ENCODE assay signal across 11 cellular contexts in the genomic region with DNA sequence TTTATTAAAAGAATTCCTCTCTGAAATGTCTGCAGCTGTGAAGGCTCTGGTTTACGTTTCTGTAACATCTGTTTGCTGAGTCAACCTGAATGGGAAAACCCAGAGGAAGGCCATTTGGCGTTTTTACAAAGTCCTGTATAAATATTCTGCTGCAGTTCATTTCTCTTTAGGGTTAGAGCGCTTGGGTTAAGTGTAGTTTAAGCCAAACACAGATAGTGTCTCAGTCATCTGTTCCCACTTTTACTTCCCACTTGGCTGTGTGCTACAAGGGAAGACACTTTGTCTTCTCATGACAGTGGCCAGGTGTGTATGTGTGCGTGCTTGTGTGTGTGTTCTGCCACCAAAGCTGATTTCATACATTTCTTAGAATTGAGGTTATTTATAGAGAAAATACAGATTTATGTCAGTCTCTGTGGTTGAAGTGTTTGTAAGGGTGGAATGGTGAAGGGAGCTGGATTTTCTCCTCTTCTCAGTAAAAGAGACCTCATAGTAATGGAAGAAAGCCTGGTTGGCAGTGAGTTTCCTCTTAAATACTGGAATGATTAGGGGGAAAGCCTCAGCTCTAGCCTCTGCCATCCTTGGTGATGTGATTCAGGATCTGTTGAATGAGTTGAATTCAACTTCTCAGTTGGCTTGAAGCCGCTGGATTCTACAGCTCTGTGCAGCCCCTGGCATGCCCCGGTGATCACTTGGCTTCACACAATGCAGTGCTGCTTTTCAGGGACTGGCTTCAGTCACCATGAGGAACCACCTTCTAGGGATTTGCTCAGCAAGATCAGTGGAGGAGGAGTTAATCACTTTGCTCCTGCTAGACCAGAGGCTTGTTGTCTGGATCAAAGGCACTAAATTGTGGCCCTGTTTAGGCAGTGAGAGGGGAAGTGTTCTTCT. TPM values are rescaled to one million over a fixed set of nuclear protein-coding genes. Genes with fewer than 3 reads are reported as not detected.
DNase-seq lines count a peak whose midpoint lies in the region; ATAC-seq, FAIRE-seq and TF ChIP-seq lines count a peak whose summit lies in the region.
"Had no signal": no experiment of that assay in that cellular context is flagged by ENCODE, and none has a peak within 500 bp of the region (broad histone marks: within the 10 kb centered on the region; RNA-seq: fewer than 3 reads in every experiment).

No MANE protein-coding gene starts in this region.

- H3K27me3 ChIP-seq in sigmoid colon: no peaks in the 10 kb centered on the region
- H3K27me3 ChIP-seq in Caco-2 (replicated peaks; ENCODE audit: control insufficient read depth, insufficient read depth, low read length): no peaks in the 10 kb centered on the region

- no peak overlapping the region for H3K4me3 ChIP-seq in sigmoid colon
- no peak overlapping the region for H3K4me3 ChIP-seq in Caco-2 (ENCODE audit: low read depth, low read length)
- H3K4me3 ChIP-seq: SK-N-MC had no signal

- FAIRE-seq in GM12892 (lab: Jason Lieb, UNC): peak; percentile 42
- FAIRE-seq: G401.6 had no signal

- H3K4me1 ChIP-seq in sigmoid colon: peaks cover 0 to 49% (median 40%) of the 10 kb centered on the region in 4 donors
- H3K4me1 ChIP-seq in Caco-2: no peaks in the 10 kb centered on the region

- H3K4me1 Mint-ChIP-seq in activated B cell treated with CpG ODN at 0.5 μM for 24 hours (peaks cover 37% of the 10 kb centered on the region), Caco-2 (ENCODE audit: low read depth, unreplicated experiment) (peaks cover 7% of the 10 kb centered on the region)
- peaks cover 57% of the 10 kb centered on the region for H3K4me1 Mint-ChIP-seq in activated CD8-positive, alpha-beta memory T cell treated with anti-CD3 and anti-CD28 coated beads, Interleukin-2, amount 10 ng/mL, durations not matched to agents 7 days and 5 days

- H3K4me3 Mint-ChIP-seq in activated B cell treated with CpG ODN at 0.5 μM for 24 hours (no peak overlapping the region), Caco-2 (ENCODE audit: unreplicated experiment) (no peak overlapping the region)
- H3K4me3 Mint-ChIP-seq in activated CD8-positive, alpha-beta memory T cell treated with anti-CD3 and anti-CD28 coated beads, Interleukin-2, amount 10 ng/mL, durations not matched to agents 7 days and 5 days: no peak overlapping the region

- H3K36me3 ChIP-seq in sigmoid colon (peaks cover 23 to 71% (median 41%) of the 10 kb centered on the region in 4 donors), Caco-2 (ENCODE audit: control insufficient read depth, insufficient read depth, low read length) (peaks cover 3% of the 10 kb centered on the region; the same call in 1 of the 2 replicates)

- H3K27ac ChIP-seq in sigmoid colon: peak overlapping the region in 3 of 4 donors; percentile 10 to 70 (median 65)
- H3K27ac ChIP-seq: SK-N-MC had no signal

- 59 to 81% methylated on average over 6 of the region's 6 CpGs for WGBS in sigmoid colon, 2 donors

- H3K27ac Mint-ChIP-seq in activated B cell treated with CpG ODN at 0.5 μM for 24 hours (peak overlapping the region; percentile 64), Caco-2 (ENCODE audit: unreplicated experiment) (no peak overlapping the region)
- H3K27ac Mint-ChIP-seq in activated CD8-positive, alpha-beta memory T cell treated with anti-CD3 and anti-CD28 coated beads, Interleukin-2, amount 10 ng/mL, durations not matched to agents 7 days and 5 days: no peak overlapping the region

- H3K27me3 Mint-ChIP-seq in activated B cell treated with CpG ODN at 0.5 μM for 24 hours (no peaks in the 10 kb centered on the region), Caco-2 (ENCODE audit: insufficient read depth, unreplicated experiment) (no peaks in the 10 kb centered on the region)
- no peaks in the 10 kb centered on the region for H3K27me3 Mint-ChIP-seq in activated CD8-positive, alpha-beta memory T cell treated with anti-CD3 and anti-CD28 coated beads, Interleukin-2, amount 10 ng/mL, durations not matched to agents 7 days and 5 days

- no peak for TF ChIP-seq EP300 in sigmoid colon (IDR thresholded peaks at IDR 0.05)

- DNase-seq in GM12892 (ENCODE audit: insufficient read length): no peak
- no peak for DNase-seq in activated B cell treated with CpG ODN at 0.5 μM for 24 hours
- peak; percentile 68 for DNase-seq in fibroblast of gingiva (ENCODE audit: low read depth)
- DNase-seq in sigmoid colon: no peak
- DNase-seq in activated CD8-positive, alpha-beta memory T cell treated with anti-CD3 and anti-CD28 coated beads, Interleukin-2, amount 10 ng/mL, durations not matched to agents 7 days and 5 days: no peak
- DNase-seq in Caco-2: no peak
- DNase-seq: left cardiac atrium, NCI-H510A had no signal

- intact Hi-C loops in activated B cell treated with CpG ODN at 0.5 μM for 24 hours (cut with micrococcal nuclease) (loop anchor here (5.0 kb wide), 2 partner anchors 33 to 573 kb away; partner anchors contain the start of gene PGRMC2), sigmoid colon (cut with DNase I) (loop anchor here (2.0 to 10.0 kb wide), 6 partner anchors 47 to 575 kb away; partner anchors contain the start of gene PGRMC2), Caco-2 (cut with micrococcal nuclease; ENCODE audit: unreplicated experiment) (no loop called here)

- POLR2A ChIA-PET in activated B cell treated with CpG ODN at 0.5 μM for 24 hours (lab: Charles Lee): no interaction called here
- POLR2A ChIA-PET in Caco-2 (lab: Charles Lee): no interaction called here

- H3K9me3 ChIP-seq in sigmoid colon: no peaks in the 10 kb centered on the region
- H3K9me3 ChIP-seq in Caco-2: no peaks in the 10 kb centered on the region

- TF ChIP-seq POLR2A in GM12892 (IDR thresholded peaks at IDR 0.05; ENCODE audit: low read depth, low read length) (no peak), sigmoid colon (IDR thresholded peaks at IDR 0.05) (no peak)

- no peak for TF ChIP-seq CTCF in activated B cell treated with CpG ODN at 0.5 μM for 24 hours (IDR thresholded peaks at IDR 0.05)
- TF ChIP-seq CTCF in sigmoid colon (IDR thresholded peaks at IDR 0.05): no peak
- no peak for TF ChIP-seq CTCF in Caco-2 (IDR thresholded peaks at IDR 0.05; ENCODE audit: insufficient read depth in 1 of 2, low read depth in 1 of 2, low read length in 1 of 2, severe bottlenecking in 1 of 2, unreplicated experiment in 1 of 2)

- no TSS peak for BruUV-seq in Caco-2 (replicated peaks; lab: Mats Ljungman, UMichigan)

- H3K36me3 Mint-ChIP-seq in activated B cell treated with CpG ODN at 0.5 μM for 24 hours (ENCODE audit: low read depth) (peaks cover 89% of the 10 kb centered on the region), Caco-2 (ENCODE audit: insufficient read depth, unreplicated experiment) (peaks cover 89% of the 10 kb centered on the region)
- H3K36me3 Mint-ChIP-seq in activated CD8-positive, alpha-beta memory T cell treated with anti-CD3 and anti-CD28 coated beads, Interleukin-2, amount 10 ng/mL, durations not matched to agents 7 days and 5 days: peaks cover 56% of the 10 kb centered on the region

- CTCF ChIA-PET in activated B cell treated with CpG ODN at 0.5 μM for 24 hours (lab: Charles Lee): no interaction called here
- CTCF ChIA-PET in activated CD8-positive, alpha-beta memory T cell treated with anti-CD3 and anti-CD28 coated beads, Interleukin-2, amount 10 ng/mL, durations not matched to agents 7 days and 5 days (lab: Charles Lee): interaction anchor here (1.2 kb wide), 1 partner anchor 48 kb away, joined by 3 read pairs; no protein-coding TSS in a partner anchor
- CTCF ChIA-PET in Caco-2 (lab: Charles Lee): no interaction called here

- ATAC-seq in activated B cell treated with CpG ODN at 0.5 μM for 24 hours (ENCODE audit: low read depth) (no peak), GM19035 (IDR thresholded peaks at IDR 0.05; ENCODE audit: unreplicated experiment) (no peak)
- ATAC-seq in activated CD8-positive, alpha-beta memory T cell treated with anti-CD3 and anti-CD28 coated beads, Interleukin-2, amount 10 ng/mL, durations not matched to agents 7 days and 5 days: no peak

- no peaks in the 10 kb centered on the region for H3K9me3 Mint-ChIP-seq in activated B cell treated with CpG ODN at 0.5 μM for 24 hours
- no peaks in the 10 kb centered on the region for H3K9me3 Mint-ChIP-seq in activated CD8-positive, alpha-beta memory T cell treated with anti-CD3 and anti-CD28 coated beads, Interleukin-2, amount 10 ng/mL, durations not matched to agents 7 days and 5 days (ENCODE audit: low read depth)
- no peaks in the 10 kb centered on the region for H3K9me3 Mint-ChIP-seq in Caco-2 (ENCODE audit: unreplicated experiment)

RNA-seq across cellular contexts. Expression of gene JADE1, which starts 50.6 kb away (rescaled TPM):
- polyA plus RNA-seq in GM12892 (2012; ENCODE audit: missing spikeins): 10.5 TPM
- total RNA-seq in activated B cell treated with CpG ODN at 0.5 μM for 24 hours (26.2 and 29.2 TPM in 2 replicates), sigmoid colon (10 to 100 TPM; 27.7 to 45.1 (median 37.9) TPM), Caco-2 (2022) (30.2 and 32.5 TPM in 2 replicates)
- 10 to 100 TPM in 1 of 3 donors, 1 to 10 TPM in 2; 1.8 to 10.1 (median 3.6) TPM for polyA plus RNA-seq in sigmoid colon
- 10 to 100 TPM; 30.4 to 31.2 TPM for total RNA-seq in activated CD8-positive, alpha-beta memory T cell treated with anti-CD3 and anti-CD28 coated beads, Interleukin-2, amount 10 ng/mL, durations not matched to agents 7 days and 5 days
